Comparison of ENCODE assay signal across 2 cellular contexts in genomic region chr6:149551920-149552319, GRCh38.
TF ChIP-seq lines count a peak whose summit lies in the region.

No MANE protein-coding gene starts in this region.

TF ChIP-seq in HepG2, 621 proteins besides CTCF, POLR2A, EP300 and RAD21 (continues in another document):
- TF ChIP-seq ARID4A (CRISPR knock-in tag; IDR thresholded peaks at IDR 0.05; ENCODE audit: borderline replicate concordance) (0 out of 2 replicates have a peak, but pooled peaks have one; percentile 42), HMG20A (CRISPR knock-in tag; IDR thresholded peaks at IDR 0.05; ENCODE audit: borderline replicate concordance) (no peak), MTF1 (CRISPR knock-in tag; IDR thresholded peaks at IDR 0.05) (no peak), SPEN (CRISPR knock-in tag; IDR thresholded peaks at IDR 0.05; ENCODE audit: low read depth) (no peak), RFX1 (IDR thresholded peaks at IDR 0.05) (no peak), BATF2 (CRISPR knock-in tag; IDR thresholded peaks at IDR 0.05) (no peak), ZSCAN31 (CRISPR knock-in tag; IDR thresholded peaks at IDR 0.05; ENCODE audit: low read depth) (0 out of 2 replicates have a peak, but pooled peaks have one; percentile 31), HCFC1 (IDR thresholded peaks at IDR 0.05; ENCODE audit: low read depth, low read length) (no peak), ZNF737 (CRISPR knock-in tag; IDR thresholded peaks at IDR 0.05; ENCODE audit: borderline replicate concordance) (0 out of 2 replicates have a peak, but pooled peaks have one; percentile 65), ZNF292 (CRISPR knock-in tag; IDR thresholded peaks at IDR 0.05; ENCODE audit: borderline replicate concordance, low read depth) (0 out of 2 replicates have a peak, but pooled peaks have one; percentile 43), ZIK1 (CRISPR knock-in tag; IDR thresholded peaks at IDR 0.05; ENCODE audit: borderline replicate concordance, low read depth) (no peak), TIGD3 (CRISPR knock-in tag; IDR thresholded peaks at IDR 0.05; ENCODE audit: borderline replicate concordance) (no peak), NFE2L1 (CRISPR knock-in tag; IDR thresholded peaks at IDR 0.05; ENCODE audit: borderline replicate concordance) (no peak), PITX1 (CRISPR knock-in tag; IDR thresholded peaks at IDR 0.05) (0 out of 2 replicates have a peak, but pooled peaks have one; percentile 7), ELF3 (CRISPR knock-in tag; IDR thresholded peaks at IDR 0.05) (0 out of 2 replicates have a peak, but pooled peaks have one; percentile 4), EED (CRISPR knock-in tag; IDR thresholded peaks at IDR 0.05) (0 out of 2 replicates have a peak, but pooled peaks have one; percentile 19)
- TF ChIP-seq, protein P1, sequence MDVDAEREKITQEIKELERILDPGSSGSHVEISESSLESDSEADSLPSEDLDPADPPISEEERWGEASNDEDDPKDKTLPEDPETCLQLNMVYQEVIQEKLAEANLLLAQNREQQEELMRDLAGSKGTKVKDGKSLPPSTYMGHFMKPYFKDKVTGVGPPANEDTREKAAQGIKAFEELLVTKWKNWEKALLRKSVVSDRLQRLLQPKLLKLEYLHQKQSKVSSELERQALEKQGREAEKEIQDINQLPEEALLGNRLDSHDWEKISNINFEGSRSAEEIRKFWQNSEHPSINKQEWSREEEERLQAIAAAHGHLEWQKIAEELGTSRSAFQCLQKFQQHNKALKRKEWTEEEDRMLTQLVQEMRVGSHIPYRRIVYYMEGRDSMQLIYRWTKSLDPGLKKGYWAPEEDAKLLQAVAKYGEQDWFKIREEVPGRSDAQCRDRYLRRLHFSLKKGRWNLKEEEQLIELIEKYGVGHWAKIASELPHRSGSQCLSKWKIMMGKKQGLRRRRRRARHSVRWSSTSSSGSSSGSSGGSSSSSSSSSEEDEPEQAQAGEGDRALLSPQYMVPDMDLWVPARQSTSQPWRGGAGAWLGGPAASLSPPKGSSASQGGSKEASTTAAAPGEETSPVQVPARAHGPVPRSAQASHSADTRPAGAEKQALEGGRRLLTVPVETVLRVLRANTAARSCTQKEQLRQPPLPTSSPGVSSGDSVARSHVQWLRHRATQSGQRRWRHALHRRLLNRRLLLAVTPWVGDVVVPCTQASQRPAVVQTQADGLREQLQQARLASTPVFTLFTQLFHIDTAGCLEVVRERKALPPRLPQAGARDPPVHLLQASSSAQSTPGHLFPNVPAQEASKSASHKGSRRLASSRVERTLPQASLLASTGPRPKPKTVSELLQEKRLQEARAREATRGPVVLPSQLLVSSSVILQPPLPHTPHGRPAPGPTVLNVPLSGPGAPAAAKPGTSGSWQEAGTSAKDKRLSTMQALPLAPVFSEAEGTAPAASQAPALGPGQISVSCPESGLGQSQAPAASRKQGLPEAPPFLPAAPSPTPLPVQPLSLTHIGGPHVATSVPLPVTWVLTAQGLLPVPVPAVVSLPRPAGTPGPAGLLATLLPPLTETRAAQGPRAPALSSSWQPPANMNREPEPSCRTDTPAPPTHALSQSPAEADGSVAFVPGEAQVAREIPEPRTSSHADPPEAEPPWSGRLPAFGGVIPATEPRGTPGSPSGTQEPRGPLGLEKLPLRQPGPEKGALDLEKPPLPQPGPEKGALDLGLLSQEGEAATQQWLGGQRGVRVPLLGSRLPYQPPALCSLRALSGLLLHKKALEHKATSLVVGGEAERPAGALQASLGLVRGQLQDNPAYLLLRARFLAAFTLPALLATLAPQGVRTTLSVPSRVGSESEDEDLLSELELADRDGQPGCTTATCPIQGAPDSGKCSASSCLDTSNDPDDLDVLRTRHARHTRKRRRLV (CRISPR knock-in tag; IDR thresholded peaks at IDR 0.05) = no peak

TF ChIP-seq in K562, 482 proteins besides CTCF, POLR2A, EP300 and RAD21:
- TF ChIP-seq ZNF639 (CRISPR knock-in tag; conservative IDR thresholded peaks at IDR 0.05 in 1 of 2, IDR thresholded peaks at IDR 0.05 in 1 of 2) = 0 out of 4 replicates have a peak, but pooled peaks of 1 of the 2 experiments have one; percentile 22
- no peak for TF ChIP-seq NRF1 (conservative IDR thresholded peaks at IDR 0.05 in 1 of 2, IDR thresholded peaks at IDR 0.05 in 1 of 2)
TF ChIP-seq in K562: peak in this region for 1.
